9 cellular contexts compared by ENCODE assay signal in genomic region chr4:7831330-7831729, GRCh38.
DNase-seq lines count a peak whose midpoint lies in the region; ATAC-seq and TF ChIP-seq lines count a peak whose summit lies in the region.
"Had no signal": no experiment of that assay in that cellular context is flagged by ENCODE, and none has a peak within 500 bp of the region (broad histone marks: within the 10 kb centered on the region; RNA-seq: fewer than 3 reads in every experiment).

No MANE protein-coding gene starts in this region.

- H3K27me3 ChIP-seq in ACC112 (ENCODE audit: insufficient read depth, low read length): no peaks in the 10 kb centered on the region

- no peaks in the 10 kb centered on the region for H3K27me3 Mint-ChIP-seq in activated CD8-positive, alpha-beta T cell treated with anti-CD3 and anti-CD28 coated beads, Interleukin-2, amount 10 ng/mL, durations not matched to agents 7 days and 5 days (ENCODE audit: low read depth)

- no peak overlapping the region for H2AFZ ChIP-seq in ACC112 (ENCODE audit: low read length, unreplicated experiment)

- H3K36me3 Mint-ChIP-seq in activated CD8-positive, alpha-beta T cell treated with anti-CD3 and anti-CD28 coated beads, Interleukin-2, amount 10 ng/mL, durations not matched to agents 7 days and 5 days (ENCODE audit: low read depth): peaks cover 9% of the 10 kb centered on the region

- H3K79me2 ChIP-seq in ACC112 (ENCODE audit: control insufficient read depth, insufficient read depth, low read length, unreplicated experiment): peaks cover 46% of the 10 kb centered on the region

- H3K27ac ChIP-seq in ACC112 (ENCODE audit: low read depth, low read length): peak overlapping the region; percentile 46

- H3K4me1 ChIP-seq in ACC112 (ENCODE audit: control insufficient read depth, insufficient read depth, low read length, unreplicated experiment): peaks cover 34% of the 10 kb centered on the region

- no peak for TF ChIP-seq CTCF in HFF-Myc (IDR thresholded peaks at IDR 0.05; ENCODE audit: low read depth, low read length, missing control alignments)

- POLR2A ChIA-PET in activated CD8-positive, alpha-beta T cell treated with anti-CD3 and anti-CD28 coated beads, Interleukin-2, amount 10 ng/mL, durations not matched to agents 7 days and 5 days (lab: Charles Lee): interaction anchor here (1.1 kb wide), 1 partner anchor 24 kb away, joined by 5 read pairs; no protein-coding TSS in a partner anchor

- peak; percentile 74 for DNase-seq in HFF-Myc (ENCODE audit: extremely low read depth, low read depth)
- DNase-seq in activated CD8-positive, alpha-beta T cell treated with anti-CD3 and anti-CD28 coated beads, Interleukin-2, amount 10 ng/mL, durations not matched to agents 7 days and 5 days: no peak
- DNase-seq in left kidney (ENCODE audit: low read depth, low spot score): peak; percentile 60
- DNase-seq in NCI-H226: no peak
- DNase-seq in H4 (ENCODE audit: low spot score): no peak
- no peak for DNase-seq in SKM-1 treated with dmso at 0.1 percent for 144 hours (lab: John Stamatoyannopoulos, UW; ENCODE audit: unreplicated experiment)
- no peak for DNase-seq in GM19238 (ENCODE audit: insufficient read length, low spot score)
- DNase-seq: SHP77 treated with DMSO at 0.1 percent for 48 hours had no signal

- no peak for ATAC-seq in activated CD8-positive, alpha-beta T cell treated with anti-CD3 and anti-CD28 coated beads, Interleukin-2, amount 10 ng/mL, durations not matched to agents 7 days and 5 days

- no peaks in the 10 kb centered on the region for H3K9me3 Mint-ChIP-seq in activated CD8-positive, alpha-beta T cell treated with anti-CD3 and anti-CD28 coated beads, Interleukin-2, amount 10 ng/mL, durations not matched to agents 7 days and 5 days (ENCODE audit: insufficient read depth)

- H3K4me3 Mint-ChIP-seq in activated CD8-positive, alpha-beta T cell treated with anti-CD3 and anti-CD28 coated beads, Interleukin-2, amount 10 ng/mL, durations not matched to agents 7 days and 5 days: no peak overlapping the region

- peaks cover 37% of the 10 kb centered on the region for H3K4me1 Mint-ChIP-seq in activated CD8-positive, alpha-beta T cell treated with anti-CD3 and anti-CD28 coated beads, Interleukin-2, amount 10 ng/mL, durations not matched to agents 7 days and 5 days (ENCODE audit: low read depth)

- H3K27ac Mint-ChIP-seq in activated CD8-positive, alpha-beta T cell treated with anti-CD3 and anti-CD28 coated beads, Interleukin-2, amount 10 ng/mL, durations not matched to agents 7 days and 5 days: peak overlapping the region; percentile 16

- peaks cover 54% of the 10 kb centered on the region for H3K36me3 ChIP-seq in ACC112 (ENCODE audit: insufficient read depth, low read length)

- CTCF ChIA-PET in activated CD8-positive, alpha-beta T cell treated with anti-CD3 and anti-CD28 coated beads, Interleukin-2, amount 10 ng/mL, durations not matched to agents 7 days and 5 days (lab: Charles Lee): interaction anchor here (0.9 to 2.3 kb wide), 5 partner anchors 10 to 70 kb away, joined by 3 to 18 read pairs (median 4); no protein-coding TSS in a partner anchor

- H3K4me3 ChIP-seq in ACC112 (ENCODE audit: low read depth, low read length) (no peak overlapping the region), HFF-Myc (replicated peaks; ENCODE audit: low read depth, low read length) (no peak overlapping the region)

Comparison
In these comparisons a context has a peak if more than half of its experiments do, and no peak if none do; other contexts are left out.
1. DNase-seq: peak in HFF-Myc (single experiment) and left kidney (single experiment); none in activated CD8-positive, alpha-beta T cell treated with anti-CD3 and anti-CD28 coated beads, Interleukin-2, amount 10 ng/mL, durations not matched to agents 7 days and 5 days (single experiment), NCI-H226 (single experiment), H4 (single experiment), SKM-1 treated with dmso at 0.1 percent for 144 hours (single experiment) and GM19238 (single experiment).